Comparison of ENCODE assay signal across 1 cellular context in genomic region chr15:41827880-41828746, GRCh38.
TF ChIP-seq lines count a peak whose summit lies in the region.

Gene JMJD7 (plus strand): TSS chr15:41828092. CDS start chr15:41828125, 33 bp downstream.

TF ChIP-seq in HepG2, 621 proteins besides CTCF, POLR2A, EP300 and RAD21 (continued from another document and continues in another):
- TF ChIP-seq, protein P1, sequence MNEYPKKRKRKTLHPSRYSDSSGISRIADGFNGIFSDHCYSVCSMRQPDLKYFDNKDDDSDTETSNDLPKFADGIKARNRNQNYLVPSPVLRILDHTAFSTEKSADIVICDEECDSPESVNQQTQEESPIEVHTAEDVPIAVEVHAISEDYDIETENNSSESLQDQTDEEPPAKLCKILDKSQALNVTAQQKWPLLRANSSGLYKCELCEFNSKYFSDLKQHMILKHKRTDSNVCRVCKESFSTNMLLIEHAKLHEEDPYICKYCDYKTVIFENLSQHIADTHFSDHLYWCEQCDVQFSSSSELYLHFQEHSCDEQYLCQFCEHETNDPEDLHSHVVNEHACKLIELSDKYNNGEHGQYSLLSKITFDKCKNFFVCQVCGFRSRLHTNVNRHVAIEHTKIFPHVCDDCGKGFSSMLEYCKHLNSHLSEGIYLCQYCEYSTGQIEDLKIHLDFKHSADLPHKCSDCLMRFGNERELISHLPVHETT (CRISPR knock-in tag; conservative IDR thresholded peaks at IDR 0.05): no peak
- TF ChIP-seq MBD4 (IDR thresholded peaks at IDR 0.05; ENCODE audit: borderline replicate concordance, low read length) (no peak), ZNF235 (CRISPR knock-in tag; IDR thresholded peaks at IDR 0.05; ENCODE audit: borderline replicate concordance) (no peak), RARG (CRISPR knock-in tag; IDR thresholded peaks at IDR 0.05; ENCODE audit: low read depth) (no peak), STAG1 (CRISPR knock-in tag; IDR thresholded peaks at IDR 0.05) (no peak), MED8 (CRISPR knock-in tag; IDR thresholded peaks at IDR 0.05; ENCODE audit: insufficient replicate concordance) (no peak), ZNF772 (CRISPR knock-in tag; IDR thresholded peaks at IDR 0.05) (no peak), ATRX (CRISPR knock-in tag; IDR thresholded peaks at IDR 0.05; ENCODE audit: borderline replicate concordance) (no peak), RFX5 (IDR thresholded peaks at IDR 0.05; ENCODE audit: low read depth, low read length) (no peak), ZBTB46 (CRISPR knock-in tag; IDR thresholded peaks at IDR 0.05; ENCODE audit: borderline replicate concordance) (no peak), ZNF761 (CRISPR knock-in tag; conservative IDR thresholded peaks at IDR 0.05) (no peak), ZNF510 (CRISPR knock-in tag; IDR thresholded peaks at IDR 0.05; ENCODE audit: low read depth) (no peak), ZBTB8A (CRISPR knock-in tag; IDR thresholded peaks at IDR 0.05; ENCODE audit: borderline replicate concordance, low read depth) (no peak), CBX1 (IDR thresholded peaks at IDR 0.05; ENCODE audit: low read depth) (no peak), CREB1 (IDR thresholded peaks at IDR 0.05) (no peak), CREB1 (CRISPR knock-in tag; IDR thresholded peaks at IDR 0.05) (no peak), SIX1 (CRISPR knock-in tag; IDR thresholded peaks at IDR 0.05; ENCODE audit: borderline replicate concordance) (no peak), ZUFSP (CRISPR knock-in tag; IDR thresholded peaks at IDR 0.05; ENCODE audit: borderline replicate concordance) (no peak), GATAD1 (CRISPR knock-in tag; IDR thresholded peaks at IDR 0.05) (peak; percentile 50), POLR2G (IDR thresholded peaks at IDR 0.05; ENCODE audit: low read depth, low read length) (peak; percentile 77), XBP1 (CRISPR knock-in tag; IDR thresholded peaks at IDR 0.05) (no peak), EED (CRISPR knock-in tag; IDR thresholded peaks at IDR 0.05) (peak; percentile 72; the same call in 1 of the 2 replicates), IKZF4 (CRISPR knock-in tag; IDR thresholded peaks at IDR 0.05; ENCODE audit: borderline replicate concordance, low read depth, not compliant biosample characterization) (no peak), NCOR1 (IDR thresholded peaks at IDR 0.05; ENCODE audit: borderline replicate concordance, low read length) (no peak), SRSF9 (IDR thresholded peaks at IDR 0.05; ENCODE audit: borderline replicate concordance, insufficient read depth, low read depth, low read length, poor library complexity, severe bottlenecking) (no peak), USF2 (IDR thresholded peaks at IDR 0.05; ENCODE audit: low read depth, low read length) (no peak), USF2 (CRISPR knock-in tag; IDR thresholded peaks at IDR 0.05; ENCODE audit: borderline replicate concordance) (no peak), ZGPAT (CRISPR knock-in tag; IDR thresholded peaks at IDR 0.05) (peak; percentile 59; the same call in 1 of the 2 replicates), NAIF1 (CRISPR knock-in tag; IDR thresholded peaks at IDR 0.05; ENCODE audit: borderline replicate concordance) (peak; percentile 91), KDM1A (CRISPR knock-in tag; IDR thresholded peaks at IDR 0.05) (no peak), SIN3B (IDR thresholded peaks at IDR 0.05; ENCODE audit: low read length) (no peak), ZNF713 (CRISPR knock-in tag; IDR thresholded peaks at IDR 0.05) (0 out of 2 replicates have a peak, but pooled peaks have one; percentile 52)
- TF ChIP-seq, protein P2, sequence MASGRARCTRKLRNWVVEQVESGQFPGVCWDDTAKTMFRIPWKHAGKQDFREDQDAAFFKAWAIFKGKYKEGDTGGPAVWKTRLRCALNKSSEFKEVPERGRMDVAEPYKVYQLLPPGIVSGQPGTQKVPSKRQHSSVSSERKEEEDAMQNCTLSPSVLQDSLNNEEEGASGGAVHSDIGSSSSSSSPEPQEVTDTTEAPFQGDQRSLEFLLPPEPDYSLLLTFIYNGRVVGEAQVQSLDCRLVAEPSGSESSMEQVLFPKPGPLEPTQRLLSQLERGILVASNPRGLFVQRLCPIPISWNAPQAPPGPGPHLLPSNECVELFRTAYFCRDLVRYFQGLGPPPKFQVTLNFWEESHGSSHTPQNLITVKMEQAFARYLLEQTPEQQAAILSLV (CRISPR knock-in tag; IDR thresholded peaks at IDR 0.05; ENCODE audit: borderline replicate concordance): peak; percentile 71; the same call in 1 of the 2 replicates
- TF ChIP-seq, protein P3, sequence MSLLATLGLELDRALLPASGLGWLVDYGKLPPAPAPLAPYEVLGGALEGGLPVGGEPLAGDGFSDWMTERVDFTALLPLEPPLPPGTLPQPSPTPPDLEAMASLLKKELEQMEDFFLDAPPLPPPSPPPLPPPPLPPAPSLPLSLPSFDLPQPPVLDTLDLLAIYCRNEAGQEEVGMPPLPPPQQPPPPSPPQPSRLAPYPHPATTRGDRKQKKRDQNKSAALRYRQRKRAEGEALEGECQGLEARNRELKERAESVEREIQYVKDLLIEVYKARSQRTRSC (CRISPR knock-in tag; IDR thresholded peaks at IDR 0.05; ENCODE audit: low read depth): no peak
- TF ChIP-seq, protein P4, sequence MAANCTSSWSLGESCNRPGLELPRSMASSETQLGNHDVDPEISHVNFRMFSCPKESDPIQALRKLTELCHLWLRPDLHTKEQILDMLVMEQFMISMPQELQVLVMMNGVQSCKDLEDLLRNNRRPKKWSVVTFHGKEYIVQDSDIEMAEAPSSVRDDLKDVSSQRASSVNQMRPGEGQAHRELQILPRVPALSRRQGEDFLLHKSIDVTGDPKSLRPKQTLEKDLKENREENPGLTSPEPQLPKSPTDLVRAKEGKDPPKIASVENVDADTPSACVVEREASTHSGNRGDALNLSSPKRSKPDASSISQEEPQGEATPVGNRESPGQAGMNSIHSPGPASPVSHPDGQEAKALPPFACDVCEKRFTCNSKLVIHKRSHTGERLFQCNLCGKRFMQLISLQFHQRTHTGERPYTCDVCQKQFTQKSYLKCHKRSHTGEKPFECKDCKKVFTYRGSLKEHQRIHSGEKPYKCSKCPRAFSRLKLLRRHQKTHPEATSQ (CRISPR knock-in tag; IDR thresholded peaks at IDR 0.05; ENCODE audit: borderline replicate concordance): no peak
- TF ChIP-seq, protein P5, sequence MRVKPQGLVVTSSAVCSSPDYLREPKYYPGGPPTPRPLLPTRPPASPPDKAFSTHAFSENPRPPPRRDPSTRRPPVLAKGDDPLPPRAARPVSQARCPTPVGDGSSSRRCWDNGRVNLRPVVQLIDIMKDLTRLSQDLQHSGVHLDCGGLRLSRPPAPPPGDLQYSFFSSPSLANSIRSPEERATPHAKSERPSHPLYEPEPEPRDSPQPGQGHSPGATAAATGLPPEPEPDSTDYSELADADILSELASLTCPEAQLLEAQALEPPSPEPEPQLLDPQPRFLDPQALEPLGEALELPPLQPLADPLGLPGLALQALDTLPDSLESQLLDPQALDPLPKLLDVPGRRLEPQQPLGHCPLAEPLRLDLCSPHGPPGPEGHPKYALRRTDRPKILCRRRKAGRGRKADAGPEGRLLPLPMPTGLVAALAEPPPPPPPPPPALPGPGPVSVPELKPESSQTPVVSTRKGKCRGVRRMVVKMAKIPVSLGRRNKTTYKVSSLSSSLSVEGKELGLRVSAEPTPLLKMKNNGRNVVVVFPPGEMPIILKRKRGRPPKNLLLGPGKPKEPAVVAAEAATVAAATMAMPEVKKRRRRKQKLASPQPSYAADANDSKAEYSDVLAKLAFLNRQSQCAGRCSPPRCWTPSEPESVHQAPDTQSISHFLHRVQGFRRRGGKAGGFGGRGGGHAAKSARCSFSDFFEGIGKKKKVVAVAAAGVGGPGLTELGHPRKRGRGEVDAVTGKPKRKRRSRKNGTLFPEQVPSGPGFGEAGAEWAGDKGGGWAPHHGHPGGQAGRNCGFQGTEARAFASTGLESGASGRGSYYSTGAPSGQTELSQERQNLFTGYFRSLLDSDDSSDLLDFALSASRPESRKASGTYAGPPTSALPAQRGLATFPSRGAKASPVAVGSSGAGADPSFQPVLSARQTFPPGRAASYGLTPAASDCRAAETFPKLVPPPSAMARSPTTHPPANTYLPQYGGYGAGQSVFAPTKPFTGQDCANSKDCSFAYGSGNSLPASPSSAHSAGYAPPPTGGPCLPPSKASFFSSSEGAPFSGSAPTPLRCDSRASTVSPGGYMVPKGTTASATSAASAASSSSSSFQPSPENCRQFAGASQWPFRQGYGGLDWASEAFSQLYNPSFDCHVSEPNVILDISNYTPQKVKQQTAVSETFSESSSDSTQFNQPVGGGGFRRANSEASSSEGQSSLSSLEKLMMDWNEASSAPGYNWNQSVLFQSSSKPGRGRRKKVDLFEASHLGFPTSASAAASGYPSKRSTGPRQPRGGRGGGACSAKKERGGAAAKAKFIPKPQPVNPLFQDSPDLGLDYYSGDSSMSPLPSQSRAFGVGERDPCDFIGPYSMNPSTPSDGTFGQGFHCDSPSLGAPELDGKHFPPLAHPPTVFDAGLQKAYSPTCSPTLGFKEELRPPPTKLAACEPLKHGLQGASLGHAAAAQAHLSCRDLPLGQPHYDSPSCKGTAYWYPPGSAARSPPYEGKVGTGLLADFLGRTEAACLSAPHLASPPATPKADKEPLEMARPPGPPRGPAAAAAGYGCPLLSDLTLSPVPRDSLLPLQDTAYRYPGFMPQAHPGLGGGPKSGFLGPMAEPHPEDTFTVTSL (CRISPR knock-in tag; IDR thresholded peaks at IDR 0.05; ENCODE audit: borderline replicate concordance): no peak
- TF ChIP-seq, protein P6, sequence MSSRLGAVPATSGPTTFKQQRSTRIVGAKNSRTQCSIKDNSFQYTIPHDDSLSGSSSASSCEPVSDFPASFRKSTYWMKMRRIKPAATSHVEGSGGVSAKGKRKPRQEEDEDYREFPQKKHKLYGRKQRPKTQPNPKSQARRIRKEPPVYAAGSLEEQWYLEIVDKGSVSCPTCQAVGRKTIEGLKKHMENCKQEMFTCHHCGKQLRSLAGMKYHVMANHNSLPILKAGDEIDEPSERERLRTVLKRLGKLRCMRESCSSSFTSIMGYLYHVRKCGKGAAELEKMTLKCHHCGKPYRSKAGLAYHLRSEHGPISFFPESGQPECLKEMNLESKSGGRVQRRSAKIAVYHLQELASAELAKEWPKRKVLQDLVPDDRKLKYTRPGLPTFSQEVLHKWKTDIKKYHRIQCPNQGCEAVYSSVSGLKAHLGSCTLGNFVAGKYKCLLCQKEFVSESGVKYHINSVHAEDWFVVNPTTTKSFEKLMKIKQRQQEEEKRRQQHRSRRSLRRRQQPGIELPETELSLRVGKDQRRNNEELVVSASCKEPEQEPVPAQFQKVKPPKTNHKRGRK (CRISPR knock-in tag; IDR thresholded peaks at IDR 0.05): no peak
- TF ChIP-seq, protein P7, sequence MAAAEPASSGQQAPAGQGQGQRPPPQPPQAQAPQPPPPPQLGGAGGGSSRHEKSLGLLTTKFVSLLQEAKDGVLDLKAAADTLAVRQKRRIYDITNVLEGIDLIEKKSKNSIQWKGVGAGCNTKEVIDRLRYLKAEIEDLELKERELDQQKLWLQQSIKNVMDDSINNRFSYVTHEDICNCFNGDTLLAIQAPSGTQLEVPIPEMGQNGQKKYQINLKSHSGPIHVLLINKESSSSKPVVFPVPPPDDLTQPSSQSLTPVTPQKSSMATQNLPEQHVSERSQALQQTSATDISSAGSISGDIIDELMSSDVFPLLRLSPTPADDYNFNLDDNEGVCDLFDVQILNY (CRISPR knock-in tag; conservative IDR thresholded peaks at IDR 0.05): no peak; the same call in 1 of the 2 replicates
